ENCODE assay signal across 11 cellular contexts in genomic region chr3:31407665-31408064, GRCh38.
"Had no signal": no experiment of that assay in that cellular context is flagged by ENCODE, and none has a peak within 500 bp of the region (broad histone marks: within the 10 kb centered on the region; RNA-seq: fewer than 3 reads in every experiment).

No MANE protein-coding gene starts in this region.

- H3K27me3 ChIP-seq: right atrium auricular region, transverse colon had no signal

- H3K4me1 ChIP-seq: right atrium auricular region, transverse colon had no signal

- H3K36me3 ChIP-seq: right atrium auricular region, transverse colon had no signal

- H3K27ac ChIP-seq: coronary artery, right atrium auricular region, transverse colon had no signal

- H3K9me3 ChIP-seq: right atrium auricular region, transverse colon had no signal

- H3K4me3 ChIP-seq: coronary artery, lung, right atrium auricular region, transverse colon had no signal

- DNase-seq: activated CD4-positive, alpha-beta T cell treated with anti-CD3 and anti-CD28 coated beads, Interleukin-2, amount 50 U/mL, for 1 hour; activated naive CD4-positive, alpha-beta T cell treated with anti-CD3 and anti-CD28 coated beads, Interleukin-2, amount 10 ng/mL, durations not matched to agents 7 days and 5 days; amniotic stem cell; effector CD8-positive, alpha-beta T cell; immature natural killer cell; left cardiac atrium; natural killer cell; transverse colon had no signal
